In genomic region chr19:6679139-6679538, GRCh38 we compare ENCODE assay signal across 16 cellular contexts. TPM values are rescaled to one million over a fixed set of nuclear protein-coding genes. Genes with fewer than 3 reads are reported as not detected.
"Had no signal": no experiment of that assay in that cellular context is flagged by ENCODE, and none has a peak within 500 bp of the region (broad histone marks: within the 10 kb centered on the region; RNA-seq: fewer than 3 reads in every experiment).

No MANE protein-coding gene starts in this region.

- DNase-seq: activated gamma-delta T cell treated with Interleukin-2 at 50 U/mL for 16 hours; amniotic stem cell; effector CD4-positive, alpha-beta T cell; heart right ventricle; immature natural killer cell; kidney glomerular epithelial cell; naive B cell; T1000; thyroid gland had no signal

- H3K4me1 ChIP-seq: parathyroid adenoma, thyroid gland had no signal

- H3K27ac Mint-ChIP-seq: naive B cell; stimulated activated naive B cell treated with anti-CD40 and anti-IgM and Interleukin-4, amounts not matched to agents 10 μg/mL and 1 μg/mL and 100 μg/mL, for 72 hours had no signal

- H3K9me3 Mint-ChIP-seq: immature natural killer cell had no signal

- H3K4me3 Mint-ChIP-seq: stimulated activated naive B cell treated with anti-CD40 and anti-IgM and Interleukin-4, amounts not matched to agents 10 μg/mL and 1 μg/mL and 100 μg/mL, for 72 hours had no signal

- H3K36me3 Mint-ChIP-seq: immature natural killer cell had no signal

- H3K27ac ChIP-seq: esophagus muscularis mucosa, heart right ventricle, neutrophil, parathyroid adenoma, thyroid gland had no signal

- H3K9me3 ChIP-seq: mucosa of descending colon, neutrophil, thyroid gland had no signal

- H3K27me3 ChIP-seq: thyroid gland had no signal

- H3K4me3 ChIP-seq: esophagus muscularis mucosa, heart right ventricle, mucosa of descending colon, thyroid gland had no signal

- H3K36me3 ChIP-seq: neutrophil, thyroid gland had no signal

- ATAC-seq: heart right ventricle, mucosa of descending colon, sciatic nerve had no signal

RNA-seq across cellular contexts. Expression of gene TNFSF14, which starts 9.2 kb away (rescaled TPM):
- total RNA-seq: cerebellum had no signal
